ENCODE assay signal across 33 cellular contexts in genomic region chr19:2300533-2300932, GRCh38. TPM values are rescaled to one million over a fixed set of nuclear protein-coding genes. Genes with fewer than 3 reads are reported as not detected.
"Had no signal": no experiment of that assay in that cellular context is flagged by ENCODE, and none has a peak within 500 bp of the region (broad histone marks: within the 10 kb centered on the region; RNA-seq: fewer than 3 reads in every experiment).

No MANE protein-coding gene starts in this region.

- DNase-seq: activated CD4-positive, alpha-beta T cell treated with anti-CD3 and anti-CD28 coated beads for 1 hour; activated CD4-positive, alpha-beta T cell treated with anti-CD3 and anti-CD28 coated beads, Interleukin-2, amount 50 U/mL, for 1 hour; activated CD8-positive, alpha-beta T cell treated with anti-CD3 and anti-CD28 coated beads for 36 hours; activated naive CD4-positive, alpha-beta T cell; activated T-cell treated with anti-CD3 and anti-CD28 coated beads, Interleukin-2, amount 50 U/mL, for 4 hours; dorsolateral prefrontal cortex; effector memory CD4-positive, alpha-beta T cell; erythroblast; gastrocnemius medialis; left cardiac atrium; left ventricle myocardium superior; naive thymus-derived CD4-positive, alpha-beta T cell; stimulated activated CD4-positive, alpha-beta T cell treated with anti-CD3 and anti-CD28 coated beads, Interleukin-12 subunit alpha, Interleukin-12 subunit beta, amount 100 ng/mL, for 4 hours; stimulated activated CD4-positive, alpha-beta T cell treated with anti-CD3 and anti-CD28 coated beads, Interleukin-4, amount 100 ng/mL, for 1 hour; stimulated activated naive CD8-positive, alpha-beta T cell treated with anti-CD3 and anti-CD28 coated beads, Interleukin-15, amount 100 ng/mL, for 72 hours; substantia nigra; T1000 had no signal

- H3K36me3 Mint-ChIP-seq: activated naive CD4-positive, alpha-beta T cell treated with anti-CD3 and anti-CD28 coated beads, Interleukin-2, amount 50 U/mL, for 72 hours; mesothelial cell of epicardium; type B pancreatic cell had no signal

- H3K9me3 ChIP-seq: breast epithelium, gastrocnemius medialis, vagina had no signal

- H3K36me3 ChIP-seq: breast epithelium, gastrocnemius medialis, vagina had no signal

- H3K79me2 ChIP-seq: hepatocyte had no signal

- ATAC-seq: activated CD8-positive, alpha-beta T cell treated with anti-CD3 and anti-CD28 coated beads for 36 hours; activated naive CD4-positive, alpha-beta T cell treated with anti-CD3 and anti-CD28 coated beads, Interleukin-2, amount 50 U/mL, for 72 hours; activated T-cell treated with anti-CD3 and anti-CD28 coated beads, Interleukin-2, amount 50 U/mL, for 4 hours; activated T-helper 17 cell treated with anti-CD3 and anti-CD28 coated beads, Interleukin-2, amount 50 U/mL, for 72 hours; gastrocnemius medialis; left cardiac atrium; left ventricle myocardium superior; naive thymus-derived CD4-positive, alpha-beta T cell; sciatic nerve; stimulated activated naive CD8-positive, alpha-beta T cell treated with anti-CD3 and anti-CD28 coated beads, Interleukin-15, amount 100 ng/mL, for 72 hours had no signal

- H3K4me1 ChIP-seq: breast epithelium had no signal

- H3K4me1 Mint-ChIP-seq: activated T-helper 17 cell treated with anti-CD3 and anti-CD28 coated beads, Interleukin-2, amount 50 U/mL, for 72 hours had no signal

- H3K27ac ChIP-seq: breast epithelium, dorsolateral prefrontal cortex, gastrocnemius medialis, hepatocyte, skin epidermis, vagina had no signal

- H3K4me3 Mint-ChIP-seq: activated CD8-positive, alpha-beta T cell treated with anti-CD3 and anti-CD28 coated beads for 36 hours; activated T-cell treated with anti-CD3 and anti-CD28 coated beads, Interleukin-2, amount 50 U/mL, for 4 hours; activated T-helper 17 cell treated with anti-CD3 and anti-CD28 coated beads, Interleukin-2, amount 50 U/mL, for 72 hours; mesothelial cell of epicardium; stimulated activated naive CD8-positive, alpha-beta T cell treated with anti-CD3 and anti-CD28 coated beads, Interleukin-15, amount 100 ng/mL, for 72 hours; T-helper 1 cell treated with Interleukin-12 subunit alpha and Interleukin-12 subunit beta and Interleukin-4 antibody, amounts not matched to agents 30 μg/mL and 1 μg/mL, for 36 hours; type B pancreatic cell had no signal

- H3K9me3 Mint-ChIP-seq: activated CD8-positive, alpha-beta T cell treated with anti-CD3 and anti-CD28 coated beads for 36 hours; activated naive CD4-positive, alpha-beta T cell treated with anti-CD3 and anti-CD28 coated beads, Interleukin-2, amount 50 U/mL, for 72 hours; activated T-cell treated with anti-CD3 and anti-CD28 coated beads, Interleukin-2, amount 50 U/mL, for 4 hours; activated T-helper 17 cell treated with anti-CD3 and anti-CD28 coated beads, Interleukin-2, amount 50 U/mL, for 72 hours; naive thymus-derived CD4-positive, alpha-beta T cell; stimulated activated naive CD8-positive, alpha-beta T cell treated with anti-CD3 and anti-CD28 coated beads, Interleukin-15, amount 100 ng/mL, for 72 hours; T-helper 1 cell treated with Interleukin-12 subunit alpha and Interleukin-12 subunit beta and Interleukin-4 antibody, amounts not matched to agents 30 μg/mL and 1 μg/mL, for 36 hours; type B pancreatic cell had no signal

- H3K27ac Mint-ChIP-seq: activated CD8-positive, alpha-beta T cell treated with anti-CD3 and anti-CD28 coated beads for 36 hours; activated naive CD4-positive, alpha-beta T cell treated with anti-CD3 and anti-CD28 coated beads, Interleukin-2, amount 50 U/mL, for 72 hours; activated T-helper 17 cell treated with anti-CD3 and anti-CD28 coated beads, Interleukin-2, amount 50 U/mL, for 72 hours; mesothelial cell of epicardium; T-helper 1 cell treated with Interleukin-12 subunit alpha and Interleukin-12 subunit beta and Interleukin-4 antibody, amounts not matched to agents 30 μg/mL and 1 μg/mL, for 36 hours; type B pancreatic cell had no signal

- H3K4me3 ChIP-seq: breast epithelium, dorsolateral prefrontal cortex, gastrocnemius medialis, hepatocyte, skin epidermis, vagina had no signal

- H2AFZ ChIP-seq: hepatocyte had no signal

- H3K27me3 ChIP-seq: vagina had no signal

- H3K4me2 ChIP-seq: hepatocyte had no signal

RNA-seq across cellular contexts. Expression of gene LINGO3, which starts 7.4 kb away (rescaled TPM):
- total RNA-seq: activated T-cell treated with anti-CD3 and anti-CD28 coated beads, Interleukin-2, amount 50 U/mL, for 4 hours; gastrocnemius medialis; hepatocyte; left cardiac atrium; left ventricle myocardium superior; lung microvascular endothelial cell; sciatic nerve; vagina had no signal
- polyA plus RNA-seq: hepatocyte, keratinocyte had no signal

RNA-seq across cellular contexts. Expression of gene PEAK3, which starts 18.6 kb away (rescaled TPM):
- total RNA-seq: activated CD8-positive, alpha-beta T cell treated with anti-CD3 and anti-CD28 coated beads for 36 hours; activated naive CD4-positive, alpha-beta T cell treated with anti-CD3 and anti-CD28 coated beads, Interleukin-2, amount 50 U/mL, for 72 hours; hepatocyte; mesothelial cell of epicardium had no signal
- polyA plus RNA-seq: keratinocyte, neural cell had no signal

RNA-seq across cellular contexts. Expression of gene JSRP1, which starts 44.3 kb away (rescaled TPM):
- total RNA-seq: left ventricle myocardium superior, lung microvascular endothelial cell, omental fat pad, posterior vena cava, renal cortical epithelial cell, sciatic nerve, vagina had no signal
- polyA plus RNA-seq: keratinocyte had no signal
